In genomic region chr19:7138402-7138801, GRCh38 we compare ENCODE assay signal across 24 cellular contexts.
A peak's percentile ranks its signal among the peaks of the same experiment; 100 is the strongest.
DNase-seq lines count a peak whose midpoint lies in the region; ATAC-seq, FAIRE-seq and TF ChIP-seq lines count a peak whose summit lies in the region.
"Had no signal": no experiment of that assay in that cellular context is flagged by ENCODE, and none has a peak within 500 bp of the region (broad histone marks: within the 10 kb centered on the region; RNA-seq: fewer than 3 reads in every experiment).

No MANE protein-coding gene starts in this region.

- H3K9me2 ChIP-seq in GM23248 (ENCODE audit: insufficient read depth) (no peaks in the 10 kb centered on the region), GM23338 (ENCODE audit: insufficient read depth) (no peaks in the 10 kb centered on the region)

- WGBS in GM23248 (ENCODE audit: low coverage in 1 of 2, low lambda C conversion rate in 2 of 2, missing lambda C conversion rate in 2 of 2), 2 experiments = 95 to 96% methylated on average over 1 of the region's 1 CpG
- WGBS in GM12878 (ENCODE audit: insufficient coverage, insufficient replicate concordance, low lambda C conversion rate, missing lambda C conversion rate) = 100% methylated on average over 1 of the region's 1 CpG
- 94 to 95% methylated on average over 1 of the region's 1 CpG for WGBS in sigmoid colon, 2 donors

- H2AFZ ChIP-seq in GM23248 (no peak overlapping the region), GM12878 (ENCODE audit: control insufficient read depth, low read depth, low read length) (no peak overlapping the region), GM23338 (no peak overlapping the region)

- 0 out of 2 replicates have a peak, but pooled peaks cover 3% of the 10 kb centered on the region for H3K36me3 ChIP-seq in GM23248 (ENCODE audit: low read depth)
- H3K36me3 ChIP-seq in HEK293 (ENCODE audit: control insufficient read depth in 2 of 2, insufficient read depth in 1 of 2, low read length in 2 of 2) = peaks cover 0 to 48% of the 10 kb centered on the region in 2 experiments; a peak in 2 of 3 replicates
- H3K36me3 ChIP-seq in GM12878 (ENCODE audit: control insufficient read depth in 2 of 2, insufficient read depth in 2 of 2, low read length in 1 of 2) = peaks cover 18 to 20% of the 10 kb centered on the region in 2 experiments
- peaks cover 24 to 69% (median 38%) of the 10 kb centered on the region in 4 donors for H3K36me3 ChIP-seq in sigmoid colon
- peaks cover 5% of the 10 kb centered on the region; the same call in 1 of the 2 replicates for H3K36me3 ChIP-seq in GM23338 (ENCODE audit: insufficient read depth)

- H3F3A ChIP-seq in GM23248 (ENCODE audit: insufficient read depth) (no peaks in the 10 kb centered on the region), GM23338 (replicated peaks; ENCODE audit: low read depth) (no peaks in the 10 kb centered on the region)

- BruUV-seq in GM12878 (replicated peaks; lab: Mats Ljungman, UMichigan) = TSS peak; percentile 21

- H3K9me3 Mint-ChIP-seq in mesothelial cell of epicardium = peaks cover 5% of the 10 kb centered on the region
- H3K9me3 Mint-ChIP-seq in GM23338 = peaks cover 5% of the 10 kb centered on the region; the same call in 2 of the 3 replicates
- H3K9me3 Mint-ChIP-seq: CD4-positive, alpha-beta T cell; CD8-positive, alpha-beta T cell had no signal

- H3K4me2 ChIP-seq in GM23248 (ENCODE audit: unreplicated experiment) (no peak overlapping the region), GM12878 (ENCODE audit: control insufficient read depth, insufficient read depth) (no peak overlapping the region), GM23338 (no peak overlapping the region)
- H3K4me2 ChIP-seq: BLaER1 had no signal

- H3K36me3 Mint-ChIP-seq in mesothelial cell of epicardium (peaks cover 56% of the 10 kb centered on the region), GM23338 (ENCODE audit: low read depth) (peaks cover 59% of the 10 kb centered on the region)
- H3K36me3 Mint-ChIP-seq: CD8-positive, alpha-beta T cell had no signal

- H3K9me3 ChIP-seq in GM23248 (ENCODE audit: low read depth) = no peaks in the 10 kb centered on the region
- H3K9me3 ChIP-seq in HEK293 (ENCODE audit: control insufficient read depth, insufficient read depth, low read depth, low read length) = no peaks in the 10 kb centered on the region
- peaks cover 5% of the 10 kb centered on the region; the same call in 2 of the 3 replicates for H3K9me3 ChIP-seq in GM12878 (replicated peaks; ENCODE audit: control insufficient read depth, insufficient read depth, low read length)
- H3K9me3 ChIP-seq in sigmoid colon = no peaks in the 10 kb centered on the region
- H3K9me3 ChIP-seq: BE2C, Caco-2 had no signal

- SMC1A ChIA-PET in GM12878 (lab: Charles Lee; ENCODE audit: uncharacterized antibody, unreplicated experiment) = interaction anchor here (0.9 to 2.1 kb wide), 3 partner anchors 11 to 195 kb away, joined by 3 to 5 read pairs (median 4); no protein-coding TSS in a partner anchor

- no peak overlapping the region for H3K4me3 ChIP-seq in GM23248
- H3K4me3 ChIP-seq in HEK293 (ENCODE audit: low read depth, low read length) = no peak overlapping the region
- no peak overlapping the region for H3K4me3 ChIP-seq in GM12878
- H3K4me3 ChIP-seq in sigmoid colon = no peak overlapping the region
- H3K4me3 ChIP-seq in GM23338 = no peak overlapping the region
- H3K4me3 ChIP-seq: BLaER1 had no signal

- peaks cover 10% of the 10 kb centered on the region; the same call in 1 of the 2 replicates for H3K4me1 ChIP-seq in GM23248 (ENCODE audit: insufficient read depth)
- no peaks in the 10 kb centered on the region for H3K4me1 ChIP-seq in HEK293 (ENCODE audit: control insufficient read depth, insufficient read depth, low read length)
- no peaks in the 10 kb centered on the region for H3K4me1 ChIP-seq in GM12878 (ENCODE audit: control insufficient read depth, insufficient read depth, low read length)
- H3K4me1 ChIP-seq in sigmoid colon = peaks cover 0 to 8% (median 0%) of the 10 kb centered on the region in 4 donors
- no peaks in the 10 kb centered on the region for H3K4me1 ChIP-seq in GM23338 (ENCODE audit: insufficient read depth)
- H3K4me1 ChIP-seq: BE2C had no signal

- peak; percentile 10 for DNase-seq in GM23248
- no peak for DNase-seq in GM12878 (ENCODE audit: low read depth, low spot score)
- peak; percentile 7 for DNase-seq in sigmoid colon
- DNase-seq in mesothelial cell of epicardium (ENCODE audit: low spot score in 2 of 2, unreplicated experiment in 2 of 2) = no peak
- DNase-seq in NCI-H2081 (lab: John Stamatoyannopoulos, UW) = no peak
- DNase-seq in C1 segment of cervical spinal cord (lab: John Stamatoyannopoulos, UW) = no peak
- no peak for DNase-seq in GM23338 (ENCODE audit: low spot score)
- DNase-seq: 8988T; ACHN; BE2C; Caco-2; Calu3; CD4-positive, alpha-beta T cell; CD8-positive, alpha-beta T cell; DMS79 treated with DMSO at 0.1 percent for 48 hours; GF-D8 had no signal

- in situ Hi-C loops in GM23248 (cut with MboI) (no loop called here), GM12878 (cut with MboI) (no loop called here)

- H3K27me3 Mint-ChIP-seq in mesothelial cell of epicardium (ENCODE audit: low read depth) = no peaks in the 10 kb centered on the region
- H3K27me3 Mint-ChIP-seq in GM23338 (ENCODE audit: insufficient read depth, low read depth, poor library complexity) = peaks cover 4% of the 10 kb centered on the region
- H3K27me3 Mint-ChIP-seq: CD4-positive, alpha-beta T cell had no signal

- RAD21 ChIA-PET in GM12878 (lab: Charles Lee; ENCODE audit: unreplicated experiment) = interaction anchor here (0.6 kb wide), 1 partner anchor 50 kb away, joined by 3 read pairs; no protein-coding TSS in a partner anchor

- no peak for TF ChIP-seq RAD21 in GM12878 (IDR thresholded peaks at IDR 0.05; ENCODE audit: insufficient read depth, low read depth, low read length)

- no peaks in the 10 kb centered on the region for H4K20me1 ChIP-seq in GM23248 (ENCODE audit: insufficient read depth)
- no peaks in the 10 kb centered on the region for H4K20me1 ChIP-seq in GM12878 (ENCODE audit: control insufficient read depth, insufficient read depth)
- H4K20me1 ChIP-seq in GM23338 (replicated peaks; ENCODE audit: insufficient read depth) = no peaks in the 10 kb centered on the region

- CTCF ChIA-PET in HEK293 (lab: Yijun Ruan, JAX) (interaction anchor here (0.9 kb wide), 1 partner anchor 211 kb away, joined by 5 read pairs; the partner anchor contains the start of gene ARHGEF18), GM12878 (lab: Yijun Ruan, JAX) (interaction anchor here (0.6 to 1.9 kb wide), 3 partner anchors 10 to 36 kb away, joined by 3 to 6 read pairs (median 5); no protein-coding TSS in a partner anchor)

- H3K27me3 ChIP-seq in GM23248 (replicated peaks; ENCODE audit: insufficient read depth) (no peaks in the 10 kb centered on the region), GM12878 (replicated peaks in 1 of 2; ENCODE audit: control insufficient read depth in 2 of 2, insufficient read depth in 2 of 2, low read length in 1 of 2) (no peaks in the 10 kb centered on the region), sigmoid colon (no peaks in the 10 kb centered on the region), GM23338 (ENCODE audit: insufficient read depth) (no peaks in the 10 kb centered on the region)
- H3K27me3 ChIP-seq: BE2C, BLaER1 had no signal

- H3K79me2 ChIP-seq in GM23248 (ENCODE audit: insufficient read depth) = no peaks in the 10 kb centered on the region
- no peaks in the 10 kb centered on the region for H3K79me2 ChIP-seq in GM12878 (ENCODE audit: control insufficient read depth, insufficient read depth, low read length)
- no peaks in the 10 kb centered on the region for H3K79me2 ChIP-seq in GM23338 (replicated peaks; ENCODE audit: insufficient read depth)

- TF ChIP-seq EP300 in GM12878 (IDR thresholded peaks at IDR 0.05; ENCODE audit: borderline replicate concordance in 1 of 2, control insufficient read depth in 1 of 2, low read depth in 2 of 2, low read length in 2 of 2) (no peak), sigmoid colon (IDR thresholded peaks at IDR 0.05) (no peak)

- FAIRE-seq in GM12878 (lab: Jason Lieb, UNC) = no peak
- FAIRE-seq: A204.1, D721Med, G401.6, GM12892, GM18507 had no signal

- no peak for TF ChIP-seq CTCF in HEK293 (tag by site-specific recombination; IDR thresholded peaks at IDR 0.05)
- no peak for TF ChIP-seq CTCF in GM12878 (IDR thresholded peaks at IDR 0.05 in 2 of 3, conservative IDR thresholded peaks at IDR 0.05 in 1 of 3; ENCODE audit: control insufficient read depth in 2 of 3, extremely low read depth in 1 of 3, insufficient read depth in 1 of 3, low read depth in 3 of 3, low read length in 3 of 3)
- TF ChIP-seq CTCF in sigmoid colon (IDR thresholded peaks at IDR 0.05) = no peak
- TF ChIP-seq CTCF in mesothelial cell of epicardium (IDR thresholded peaks at IDR 0.05; ENCODE audit: unreplicated experiment) = no peak
- no peak for TF ChIP-seq CTCF in GM23338 (conservative IDR thresholded peaks at IDR 0.05; ENCODE audit: low read depth in 2 of 2)

- ATAC-seq in GM12878 = no peak
- ATAC-seq in GM23338 = no peak
- ATAC-seq: CD8-positive, alpha-beta T cell had no signal

- H3K27ac Mint-ChIP-seq in mesothelial cell of epicardium = no peak overlapping the region
- H3K27ac Mint-ChIP-seq in GM23338 = no peak overlapping the region
- H3K27ac Mint-ChIP-seq: CD4-positive, alpha-beta T cell; CD8-positive, alpha-beta T cell had no signal

- H3K4me1 Mint-ChIP-seq in mesothelial cell of epicardium (no peaks in the 10 kb centered on the region), GM23338 (no peaks in the 10 kb centered on the region; the same call in 2 of the 3 replicates)

- H3K4me3 Mint-ChIP-seq in mesothelial cell of epicardium (no peak overlapping the region), GM23338 (no peak overlapping the region)
- H3K4me3 Mint-ChIP-seq: CD4-positive, alpha-beta T cell; CD8-positive, alpha-beta T cell had no signal

- H3K27ac ChIP-seq in GM23248 = no peak overlapping the region
- no peak overlapping the region for H3K27ac ChIP-seq in HEK293 (ENCODE audit: extremely low read depth, low read depth, low read length)
- no peak overlapping the region for H3K27ac ChIP-seq in GM12878 (ENCODE audit: control insufficient read depth, insufficient read depth)
- no peak overlapping the region for H3K27ac ChIP-seq in sigmoid colon
- no peak overlapping the region for H3K27ac ChIP-seq in GM23338 (ENCODE audit: low read depth)
- H3K27ac ChIP-seq: BLaER1, C4-2B had no signal

- H3K9ac ChIP-seq in GM23248 (no peak overlapping the region), GM12878 (ENCODE audit: control insufficient read depth, insufficient read depth, low read length) (no peak overlapping the region)
- H3K9ac ChIP-seq: BLaER1 had no signal

- intact Hi-C loops in GM12878 (cut with micrococcal nuclease; ENCODE audit: unreplicated experiment) (no loop called here), sigmoid colon (cut with DNase I) (no loop called here)

- POLR2A ChIA-PET in HEK293 (lab: Yijun Ruan, JAX) (no interaction called here), GM12878 (lab: Charles Lee) (interaction anchor here (1.2 kb wide), 1 partner anchor 20 kb away, joined by 4 read pairs; no protein-coding TSS in a partner anchor)

- TF ChIP-seq POLR2A in GM12878 (IDR thresholded peaks at IDR 0.05; ENCODE audit: low read depth, low read length) (no peak), sigmoid colon (IDR thresholded peaks at IDR 0.05) (no peak)

TF ChIP-seq in GM12878, 131 proteins besides CTCF, POLR2A, EP300 and RAD21 (continues in another document):
- TF ChIP-seq SPI1 (IDR thresholded peaks at IDR 0.05; ENCODE audit: borderline replicate concordance, insufficient read depth, low read depth, low read length) = no peak

TF ChIP-seq in GM23338, 12 proteins besides CTCF, POLR2A, EP300 and RAD21 (continues in another document):
- TF ChIP-seq JUNB (IDR thresholded peaks at IDR 0.05; ENCODE audit: unreplicated experiment) = no peak

Comparison
In these comparisons a context has a peak if more than half of its experiments do, and no peak if none do; other contexts are left out.
1. DNase-seq: peak in GM23248 (single experiment) and sigmoid colon (single experiment); none in GM12878 (single experiment), mesothelial cell of epicardium (0 of 2), NCI-H2081 (0 of 2), C1 segment of cervical spinal cord (0 of 14) and GM23338 (single experiment).